16 cellular contexts compared by ENCODE assay signal in genomic region chr1:230174041-230174440, GRCh38.
A peak's percentile ranks its signal among the peaks of the same experiment; 100 is the strongest.
DNase-seq lines count a peak whose midpoint lies in the region; ATAC-seq and TF ChIP-seq lines count a peak whose summit lies in the region.
"Had no signal": no experiment of that assay in that cellular context is flagged by ENCODE, and none has a peak within 500 bp of the region (broad histone marks: within the 10 kb centered on the region; RNA-seq: fewer than 3 reads in every experiment).

No MANE protein-coding gene starts in this region.

- peaks cover 7% of the 10 kb centered on the region for H3K36me3 Mint-ChIP-seq in endodermal cell (ENCODE audit: low read depth)

- no peak overlapping the region for H3K27ac Mint-ChIP-seq in endodermal cell
- H3K27ac Mint-ChIP-seq: CD4-positive, alpha-beta T cell had no signal

- H3K36me3 ChIP-seq in DND-41 (ENCODE audit: insufficient read depth, low read length) = peaks cover 77% of the 10 kb centered on the region
- peaks cover 8% of the 10 kb centered on the region; the same call in 1 of the 2 replicates for H3K36me3 ChIP-seq in OCI-LY1 (ENCODE audit: insufficient read depth, low read length)
- H3K36me3 ChIP-seq in endodermal cell (ENCODE audit: control insufficient read depth, insufficient read depth, low read length) = peaks cover 3% of the 10 kb centered on the region

- DNase-seq in DND-41 (no peak), endodermal cell (peak; percentile 40), NCI-H446 (lab: John Stamatoyannopoulos, UW) (no peak)
- peak; percentile 9 for DNase-seq in stimulated activated CD8-positive, alpha-beta memory T cell treated with anti-CD3 and anti-CD28 coated beads, Interleukin-4, amount 100 ng/mL, for 48 hours
- DNase-seq: CD4-positive, alpha-beta T cell; DMS53; HCEC 1CT; KG1; NCI-H1436; NCI-H2029 treated with DMSO at 0.1 percent for 48 hours; NCI-H2171 treated with DMSO at 0.1 percent for 48 hours; NCI-H510A; NCI-H774 had no signal

- H3K27me3 Mint-ChIP-seq in endodermal cell (ENCODE audit: insufficient read depth) = no peaks in the 10 kb centered on the region
- H3K27me3 Mint-ChIP-seq: CD4-positive, alpha-beta T cell had no signal

- H3K4me3 ChIP-seq in DND-41 (ENCODE audit: low read depth in 1 of 2, low read length in 2 of 2) = no peak overlapping the region
- no peak overlapping the region for H3K4me3 ChIP-seq in OCI-LY1 (ENCODE audit: low read depth, low read length, poor library complexity, severe bottlenecking)
- no peak overlapping the region for H3K4me3 ChIP-seq in endodermal cell (ENCODE audit: low read length)

- H3K9ac ChIP-seq in DND-41 (ENCODE audit: low read depth, low read length) = no peak overlapping the region
- H3K9ac ChIP-seq in OCI-LY1 (ENCODE audit: low read length) = peak overlapping the region; percentile 16; the same call in 1 of the 2 replicates
- no peak overlapping the region for H3K9ac ChIP-seq in endodermal cell (ENCODE audit: extremely low read depth, low read length, poor library complexity, severe bottlenecking)

- H3K9me2 ChIP-seq in OCI-LY1 (ENCODE audit: low read depth, low read length) = no peaks in the 10 kb centered on the region

- H3K27ac ChIP-seq in DND-41 (ENCODE audit: low read length) (0 out of 2 replicates have a peak overlapping the region, but pooled peaks have one; percentile 26), OCI-LY1 (ENCODE audit: low read depth, low read length, poor library complexity, severe bottlenecking) (peak overlapping the region; percentile 54), endodermal cell (ENCODE audit: low read depth, low read length) (no peak overlapping the region)

- no peaks in the 10 kb centered on the region for H3F3A ChIP-seq in OCI-LY1 (ENCODE audit: insufficient read depth, low read length)

- no peak overlapping the region for H3K4me2 ChIP-seq in DND-41 (ENCODE audit: insufficient read depth, low read length)
- H3K4me2 ChIP-seq in OCI-LY1 (ENCODE audit: low read length) = no peak overlapping the region

- H3K79me2 ChIP-seq in DND-41 (ENCODE audit: insufficient read depth, low read length) (peaks cover 100% of the 10 kb centered on the region), OCI-LY1 (ENCODE audit: insufficient read depth, low read length) (peaks cover 22% of the 10 kb centered on the region)

- no peaks in the 10 kb centered on the region for H3K9me3 ChIP-seq in DND-41 (ENCODE audit: insufficient read depth, low read length, severe bottlenecking)
- H3K9me3 ChIP-seq in OCI-LY1 (ENCODE audit: low read length) = no peaks in the 10 kb centered on the region
- H3K9me3 ChIP-seq in endodermal cell (ENCODE audit: control insufficient read depth, low read length) = no peaks in the 10 kb centered on the region

- ATAC-seq in DND-41 (ENCODE audit: insufficient read depth, low read depth) = no peak
- ATAC-seq in HG03135 (IDR thresholded peaks at IDR 0.05; ENCODE audit: unreplicated experiment) = no peak
- no peak for ATAC-seq in GM18907 (IDR thresholded peaks at IDR 0.05; ENCODE audit: unreplicated experiment)

- TF ChIP-seq CTCF in DND-41 (IDR thresholded peaks at IDR 0.05; ENCODE audit: borderline replicate concordance, extremely low read depth, low read length, poor library complexity, severe bottlenecking) (no peak), OCI-LY1 (IDR thresholded peaks at IDR 0.05; ENCODE audit: low read length) (no peak), endodermal cell (conservative IDR thresholded peaks at IDR 0.05) (no peak)

- H3K4me3 Mint-ChIP-seq in endodermal cell = no peak overlapping the region
- H3K4me3 Mint-ChIP-seq: CD4-positive, alpha-beta T cell had no signal

- H3K4me1 Mint-ChIP-seq in endodermal cell = peaks cover 25% of the 10 kb centered on the region

- WGBS in endodermal cell (ENCODE audit: insufficient coverage in 1 of 2, insufficient read length in 1 of 2), 2 experiments = 91 to 94% methylated on average over 6 to 7 of the region's 7 CpGs

- H3K27me3 ChIP-seq in DND-41 (ENCODE audit: insufficient read depth, low read length, poor library complexity) (no peaks in the 10 kb centered on the region), OCI-LY1 (ENCODE audit: insufficient read depth, low read length) (no peaks in the 10 kb centered on the region), endodermal cell (ENCODE audit: control insufficient read depth, insufficient read depth, low read length, poor library complexity, severe bottlenecking) (no peaks in the 10 kb centered on the region)

- peaks cover 18% of the 10 kb centered on the region for H3K4me1 ChIP-seq in DND-41 (ENCODE audit: insufficient read depth, low read length)
- H3K4me1 ChIP-seq in OCI-LY1 (ENCODE audit: insufficient read depth, low read length, severe bottlenecking) = peaks cover 60% of the 10 kb centered on the region
- H3K4me1 ChIP-seq in endodermal cell (ENCODE audit: control insufficient read depth, insufficient read depth, low read length) = no peaks in the 10 kb centered on the region

- peaks cover 97% of the 10 kb centered on the region for H4K20me1 ChIP-seq in DND-41 (ENCODE audit: insufficient read depth, low read length)
- H4K20me1 ChIP-seq in OCI-LY1 (ENCODE audit: insufficient read depth, low read length) = no peaks in the 10 kb centered on the region

- no peaks in the 10 kb centered on the region for H3K9me3 Mint-ChIP-seq in endodermal cell
- H3K9me3 Mint-ChIP-seq: CD4-positive, alpha-beta T cell had no signal

- no peak overlapping the region for H2AFZ ChIP-seq in DND-41 (ENCODE audit: low read depth, low read length)
- no peak overlapping the region for H2AFZ ChIP-seq in OCI-LY1 (ENCODE audit: low read length)

Comparison
In these comparisons a context has a peak if more than half of its experiments do, and no peak if none do; other contexts are left out.
1. DNase-seq: peak in endodermal cell (single experiment) and stimulated activated CD8-positive, alpha-beta memory T cell treated with anti-CD3 and anti-CD28 coated beads, Interleukin-4, amount 100 ng/mL, for 48 hours (single experiment); none in DND-41 (single experiment) and NCI-H446 (0 of 2).